ENCODE assay signal across 11 cellular contexts in genomic region chr13:35478384-35479222, GRCh38. TPM values are rescaled to one million over a fixed set of nuclear protein-coding genes. Genes with fewer than 3 reads are reported as not detected.
DNase-seq lines count a peak whose midpoint lies in the region; ATAC-seq and TF ChIP-seq lines count a peak whose summit lies in the region.
"Had no signal": no experiment of that assay in that cellular context is flagged by ENCODE, and none has a peak within 500 bp of the region (broad histone marks: within the 10 kb centered on the region; RNA-seq: fewer than 3 reads in every experiment).

No MANE protein-coding gene starts in this region.

- ATAC-seq in activated naive CD4-positive, alpha-beta T cell treated with anti-CD3 and anti-CD28 coated beads, Interleukin-2, amount 50 U/mL, for 72 hours, result no peak
- no peak for ATAC-seq in activated CD8-positive, alpha-beta T cell treated with anti-CD3 and anti-CD28 coated beads, Interleukin-2, amount 10 ng/mL, durations not matched to agents 7 days and 5 days
- ATAC-seq in GM18511 (IDR thresholded peaks at IDR 0.05; ENCODE audit: unreplicated experiment), result no peak
- ATAC-seq: gastroesophageal sphincter had no signal

- H3K4me1 ChIP-seq in smooth muscle cell (ENCODE audit: low read depth), result peaks cover 25% of the 10 kb centered on the region
- H3K4me1 ChIP-seq: gastroesophageal sphincter had no signal

- H3K27ac Mint-ChIP-seq in activated naive CD4-positive, alpha-beta T cell treated with anti-CD3 and anti-CD28 coated beads for 36 hours, result no peak overlapping the region
- no peak overlapping the region for H3K27ac Mint-ChIP-seq in activated naive CD4-positive, alpha-beta T cell treated with anti-CD3 and anti-CD28 coated beads, Interleukin-2, amount 50 U/mL, for 72 hours
- no peak overlapping the region for H3K27ac Mint-ChIP-seq in activated CD8-positive, alpha-beta T cell treated with anti-CD3 and anti-CD28 coated beads, Interleukin-2, amount 10 ng/mL, durations not matched to agents 7 days and 5 days

- H3K9ac ChIP-seq in smooth muscle cell (ENCODE audit: low read depth), result no peak overlapping the region
- H3K9ac ChIP-seq: GM23248, KMS-11 had no signal

- H3K4me3 Mint-ChIP-seq in activated naive CD4-positive, alpha-beta T cell treated with anti-CD3 and anti-CD28 coated beads for 36 hours, result peak overlapping the region; percentile 11
- peak overlapping the region; percentile 25 for H3K4me3 Mint-ChIP-seq in activated CD8-positive, alpha-beta T cell treated with anti-CD3 and anti-CD28 coated beads, Interleukin-2, amount 10 ng/mL, durations not matched to agents 7 days and 5 days

- no peak overlapping the region for H2AFZ ChIP-seq in smooth muscle cell (ENCODE audit: low read depth)
- H2AFZ ChIP-seq: GM23248 had no signal

- H3K27ac ChIP-seq in smooth muscle cell (ENCODE audit: low read depth), result no peak overlapping the region
- H3K27ac ChIP-seq: GM23248, KMS-11 had no signal

- H3K9me3 ChIP-seq in smooth muscle cell (replicated peaks; ENCODE audit: low read depth), result no peaks in the 10 kb centered on the region
- H3K9me3 ChIP-seq: gastroesophageal sphincter had no signal

- POLR2A ChIA-PET in activated CD8-positive, alpha-beta T cell treated with anti-CD3 and anti-CD28 coated beads, Interleukin-2, amount 10 ng/mL, durations not matched to agents 7 days and 5 days (lab: Charles Lee), result no interaction called here

- H3K36me3 Mint-ChIP-seq in activated naive CD4-positive, alpha-beta T cell treated with anti-CD3 and anti-CD28 coated beads for 36 hours (ENCODE audit: low read depth), result peaks cover 4% of the 10 kb centered on the region
- peaks cover 26 to 38% of the 10 kb centered on the region in 2 donors for H3K36me3 Mint-ChIP-seq in activated naive CD4-positive, alpha-beta T cell treated with anti-CD3 and anti-CD28 coated beads, Interleukin-2, amount 50 U/mL, for 72 hours
- peaks cover 5% of the 10 kb centered on the region for H3K36me3 Mint-ChIP-seq in activated CD8-positive, alpha-beta T cell treated with anti-CD3 and anti-CD28 coated beads, Interleukin-2, amount 10 ng/mL, durations not matched to agents 7 days and 5 days (ENCODE audit: low read depth)

- WGBS in smooth muscle cell (ENCODE audit: low lambda C conversion rate), result 3% methylated on average over 51 of the region's 51 CpGs

- H3K9me3 Mint-ChIP-seq in activated naive CD4-positive, alpha-beta T cell treated with anti-CD3 and anti-CD28 coated beads for 36 hours, result no peaks in the 10 kb centered on the region
- peaks cover 0 to 4% of the 10 kb centered on the region in 2 donors for H3K9me3 Mint-ChIP-seq in activated naive CD4-positive, alpha-beta T cell treated with anti-CD3 and anti-CD28 coated beads, Interleukin-2, amount 50 U/mL, for 72 hours
- no peaks in the 10 kb centered on the region for H3K9me3 Mint-ChIP-seq in activated CD8-positive, alpha-beta T cell treated with anti-CD3 and anti-CD28 coated beads, Interleukin-2, amount 10 ng/mL, durations not matched to agents 7 days and 5 days (ENCODE audit: insufficient read depth)

- intact Hi-C loops in activated naive CD4-positive, alpha-beta T cell treated with anti-CD3 and anti-CD28 coated beads for 36 hours (cut with micrococcal nuclease), result no loop called here

- no peaks in the 10 kb centered on the region for H3K79me2 ChIP-seq in smooth muscle cell (ENCODE audit: low read depth)

- CTCF ChIA-PET in activated naive CD4-positive, alpha-beta T cell treated with anti-CD3 and anti-CD28 coated beads for 36 hours (lab: Charles Lee), result interaction anchor here (1.1 kb wide), 1 partner anchor 11 kb away, joined by 3 read pairs; no protein-coding TSS in a partner anchor
- CTCF ChIA-PET in activated CD8-positive, alpha-beta T cell treated with anti-CD3 and anti-CD28 coated beads, Interleukin-2, amount 10 ng/mL, durations not matched to agents 7 days and 5 days (lab: Charles Lee), result no interaction called here

- H3K36me3 ChIP-seq in smooth muscle cell (ENCODE audit: low read depth), result no peaks in the 10 kb centered on the region

- peaks cover 94% of the 10 kb centered on the region for H3K27me3 ChIP-seq in smooth muscle cell (ENCODE audit: low read depth)
- H3K27me3 ChIP-seq: gastroesophageal sphincter had no signal

- no peak for DNase-seq in activated naive CD4-positive, alpha-beta T cell treated with anti-CD3 and anti-CD28 coated beads for 36 hours
- no peak for DNase-seq in activated naive CD4-positive, alpha-beta T cell treated with anti-CD3 and anti-CD28 coated beads, Interleukin-2, amount 50 U/mL, for 72 hours (ENCODE audit: low spot score in 2 of 2)
- no peak for DNase-seq in activated CD8-positive, alpha-beta T cell treated with anti-CD3 and anti-CD28 coated beads, Interleukin-2, amount 10 ng/mL, durations not matched to agents 7 days and 5 days
- peak; percentile 36 for DNase-seq in iPS-NIHi11 (ENCODE audit: low spot score)
- no peak for DNase-seq in smooth muscle cell (lab: John Stamatoyannopoulos, UW; ENCODE audit: unreplicated experiment)
- DNase-seq in DMS114 treated with DMSO at 0.1 percent for 48 hours (lab: John Stamatoyannopoulos, UW; ENCODE audit: unreplicated experiment), result no peak
- no peak for DNase-seq in NCI-H524 treated with DMSO at 0.1 percent for 48 hours (lab: John Stamatoyannopoulos, UW)
- DNase-seq: GM23248 had no signal

- H3K4me3 ChIP-seq in smooth muscle cell, result peak overlapping the region; percentile 30
- H3K4me3 ChIP-seq: GM23248 had no signal

- TF ChIP-seq CTCF in smooth muscle cell (IDR thresholded peaks at IDR 0.05; ENCODE audit: borderline replicate concordance, insufficient read depth, poor library complexity, severe bottlenecking), result no peak

- H3K4me1 Mint-ChIP-seq in activated naive CD4-positive, alpha-beta T cell treated with anti-CD3 and anti-CD28 coated beads for 36 hours (ENCODE audit: low read depth), result peaks cover 22% of the 10 kb centered on the region
- peaks cover 34% of the 10 kb centered on the region for H3K4me1 Mint-ChIP-seq in activated CD8-positive, alpha-beta T cell treated with anti-CD3 and anti-CD28 coated beads, Interleukin-2, amount 10 ng/mL, durations not matched to agents 7 days and 5 days (ENCODE audit: low read depth)

- peaks cover 53% of the 10 kb centered on the region for H4K20me1 ChIP-seq in smooth muscle cell (ENCODE audit: low read depth)

- H3F3A ChIP-seq in smooth muscle cell (ENCODE audit: low read depth), result no peaks in the 10 kb centered on the region

- H3K4me2 ChIP-seq in smooth muscle cell, result no peak overlapping the region
- H3K4me2 ChIP-seq: KMS-11 had no signal

- H3K27me3 Mint-ChIP-seq in activated naive CD4-positive, alpha-beta T cell treated with anti-CD3 and anti-CD28 coated beads for 36 hours (ENCODE audit: low read depth), result peaks cover 49% of the 10 kb centered on the region
- H3K27me3 Mint-ChIP-seq in activated CD8-positive, alpha-beta T cell treated with anti-CD3 and anti-CD28 coated beads, Interleukin-2, amount 10 ng/mL, durations not matched to agents 7 days and 5 days (ENCODE audit: low read depth), result peaks cover 52% of the 10 kb centered on the region

RNA-seq across cellular contexts. Expression of gene MAB21L1, which starts 2.1 kb away (rescaled TPM):
- total RNA-seq in activated naive CD4-positive, alpha-beta T cell treated with anti-CD3 and anti-CD28 coated beads for 36 hours, result not detected
- total RNA-seq in activated naive CD4-positive, alpha-beta T cell treated with anti-CD3 and anti-CD28 coated beads, Interleukin-2, amount 50 U/mL, for 72 hours, result not detected
- not detected for total RNA-seq in activated CD8-positive, alpha-beta T cell treated with anti-CD3 and anti-CD28 coated beads, Interleukin-2, amount 10 ng/mL, durations not matched to agents 7 days and 5 days
- 0.09 TPM in 1 of 2 replicates, not detected in the other for total RNA-seq in smooth muscle cell
- polyA plus RNA-seq in smooth muscle cell, result 0.18 and 0.59 TPM in 2 replicates
